In genomic region chr5:115962239-115962564, GRCh38 we compare ENCODE assay signal across 1 cellular context.
TF ChIP-seq lines count a peak whose summit lies in the region.

A gene with protein sequence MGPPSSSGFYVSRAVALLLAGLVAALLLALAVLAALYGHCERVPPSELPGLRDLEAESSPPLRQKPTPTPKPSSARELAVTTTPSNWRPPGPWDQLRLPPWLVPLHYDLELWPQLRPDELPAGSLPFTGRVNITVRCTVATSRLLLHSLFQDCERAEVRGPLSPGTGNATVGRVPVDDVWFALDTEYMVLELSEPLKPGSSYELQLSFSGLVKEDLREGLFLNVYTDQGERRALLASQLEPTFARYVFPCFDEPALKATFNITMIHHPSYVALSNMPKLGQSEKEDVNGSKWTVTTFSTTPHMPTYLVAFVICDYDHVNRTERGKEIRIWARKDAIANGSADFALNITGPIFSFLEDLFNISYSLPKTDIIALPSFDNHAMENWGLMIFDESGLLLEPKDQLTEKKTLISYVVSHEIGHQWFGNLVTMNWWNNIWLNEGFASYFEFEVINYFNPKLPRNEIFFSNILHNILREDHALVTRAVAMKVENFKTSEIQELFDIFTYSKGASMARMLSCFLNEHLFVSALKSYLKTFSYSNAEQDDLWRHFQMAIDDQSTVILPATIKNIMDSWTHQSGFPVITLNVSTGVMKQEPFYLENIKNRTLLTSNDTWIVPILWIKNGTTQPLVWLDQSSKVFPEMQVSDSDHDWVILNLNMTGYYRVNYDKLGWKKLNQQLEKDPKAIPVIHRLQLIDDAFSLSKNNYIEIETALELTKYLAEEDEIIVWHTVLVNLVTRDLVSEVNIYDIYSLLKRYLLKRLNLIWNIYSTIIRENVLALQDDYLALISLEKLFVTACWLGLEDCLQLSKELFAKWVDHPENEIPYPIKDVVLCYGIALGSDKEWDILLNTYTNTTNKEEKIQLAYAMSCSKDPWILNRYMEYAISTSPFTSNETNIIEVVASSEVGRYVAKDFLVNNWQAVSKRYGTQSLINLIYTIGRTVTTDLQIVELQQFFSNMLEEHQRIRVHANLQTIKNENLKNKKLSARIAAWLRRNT (plus strand): TSS chr5:115962475. CDS start chr5:115962618, 143 bp downstream.

TF ChIP-seq in GM23338, 12 proteins besides CTCF, POLR2A, EP300 and RAD21:
- TF ChIP-seq, protein P1, sequence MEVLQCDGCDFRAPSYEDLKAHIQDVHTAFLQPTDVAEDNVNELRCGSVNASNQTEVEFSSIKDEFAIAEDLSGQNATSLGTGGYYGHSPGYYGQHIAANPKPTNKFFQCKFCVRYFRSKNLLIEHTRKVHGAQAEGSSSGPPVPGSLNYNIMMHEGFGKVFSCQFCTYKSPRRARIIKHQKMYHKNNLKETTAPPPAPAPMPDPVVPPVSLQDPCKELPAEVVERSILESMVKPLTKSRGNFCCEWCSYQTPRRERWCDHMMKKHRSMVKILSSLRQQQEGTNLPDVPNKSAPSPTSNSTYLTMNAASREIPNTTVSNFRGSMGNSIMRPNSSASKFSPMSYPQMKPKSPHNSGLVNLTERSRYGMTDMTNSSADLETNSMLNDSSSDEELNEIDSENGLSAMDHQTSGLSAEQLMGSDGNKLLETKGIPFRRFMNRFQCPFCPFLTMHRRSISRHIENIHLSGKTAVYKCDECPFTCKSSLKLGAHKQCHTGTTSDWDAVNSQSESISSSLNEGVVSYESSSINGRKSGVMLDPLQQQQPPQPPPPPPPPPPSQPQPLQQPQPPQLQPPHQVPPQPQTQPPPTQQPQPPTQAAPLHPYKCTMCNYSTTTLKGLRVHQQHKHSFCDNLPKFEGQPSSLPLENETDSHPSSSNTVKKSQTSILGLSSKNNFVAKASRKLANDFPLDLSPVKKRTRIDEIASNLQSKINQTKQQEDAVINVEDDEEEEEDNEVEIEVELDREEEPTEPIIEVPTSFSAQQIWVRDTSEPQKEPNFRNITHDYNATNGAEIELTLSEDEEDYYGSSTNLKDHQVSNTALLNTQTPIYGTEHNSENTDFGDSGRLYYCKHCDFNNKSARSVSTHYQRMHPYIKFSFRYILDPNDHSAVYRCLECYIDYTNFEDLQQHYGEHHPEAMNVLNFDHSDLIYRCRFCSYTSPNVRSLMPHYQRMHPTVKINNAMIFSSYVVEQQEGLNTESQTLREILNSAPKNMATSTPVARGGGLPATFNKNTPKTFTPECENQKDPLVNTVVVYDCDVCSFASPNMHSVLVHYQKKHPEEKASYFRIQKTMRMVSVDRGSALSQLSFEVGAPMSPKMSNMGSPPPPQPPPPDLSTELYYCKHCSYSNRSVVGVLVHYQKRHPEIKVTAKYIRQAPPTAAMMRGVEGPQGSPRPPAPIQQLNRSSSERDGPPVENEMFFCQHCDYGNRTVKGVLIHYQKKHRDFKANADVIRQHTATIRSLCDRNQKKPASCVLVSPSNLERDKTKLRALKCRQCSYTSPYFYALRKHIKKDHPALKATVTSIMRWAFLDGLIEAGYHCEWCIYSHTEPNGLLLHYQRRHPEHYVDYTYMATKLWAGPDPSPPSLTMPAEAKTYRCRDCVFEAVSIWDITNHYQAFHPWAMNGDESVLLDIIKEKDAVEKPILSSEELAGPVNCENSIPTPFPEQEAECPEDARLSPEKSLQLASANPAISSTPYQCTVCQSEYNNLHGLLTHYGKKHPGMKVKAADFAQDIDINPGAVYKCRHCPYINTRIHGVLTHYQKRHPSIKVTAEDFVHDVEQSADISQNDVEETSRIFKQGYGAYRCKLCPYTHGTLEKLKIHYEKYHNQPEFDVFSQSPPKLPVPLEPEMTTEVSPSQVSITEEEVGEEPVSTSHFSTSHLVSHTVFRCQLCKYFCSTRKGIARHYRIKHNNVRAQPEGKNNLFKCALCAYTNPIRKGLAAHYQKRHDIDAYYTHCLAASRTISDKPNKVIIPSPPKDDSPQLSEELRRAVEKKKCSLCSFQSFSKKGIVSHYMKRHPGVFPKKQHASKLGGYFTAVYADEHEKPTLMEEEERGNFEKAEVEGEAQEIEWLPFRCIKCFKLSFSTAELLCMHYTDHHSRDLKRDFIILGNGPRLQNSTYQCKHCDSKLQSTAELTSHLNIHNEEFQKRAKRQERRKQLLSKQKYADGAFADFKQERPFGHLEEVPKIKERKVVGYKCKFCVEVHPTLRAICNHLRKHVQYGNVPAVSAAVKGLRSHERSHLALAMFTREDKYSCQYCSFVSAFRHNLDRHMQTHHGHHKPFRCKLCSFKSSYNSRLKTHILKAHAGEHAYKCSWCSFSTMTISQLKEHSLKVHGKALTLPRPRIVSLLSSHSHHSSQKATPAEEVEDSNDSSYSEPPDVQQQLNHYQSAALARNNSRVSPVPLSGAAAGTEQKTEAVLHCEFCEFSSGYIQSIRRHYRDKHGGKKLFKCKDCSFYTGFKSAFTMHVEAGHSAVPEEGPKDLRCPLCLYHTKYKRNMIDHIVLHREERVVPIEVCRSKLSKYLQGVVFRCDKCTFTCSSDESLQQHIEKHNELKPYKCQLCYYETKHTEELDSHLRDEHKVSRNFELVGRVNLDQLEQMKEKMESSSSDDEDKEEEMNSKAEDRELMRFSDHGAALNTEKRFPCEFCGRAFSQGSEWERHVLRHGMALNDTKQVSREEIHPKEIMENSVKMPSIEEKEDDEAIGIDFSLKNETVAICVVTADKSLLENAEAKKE (CRISPR knock-in tag; IDR thresholded peaks at IDR 0.05), result no peak
- TF ChIP-seq POLR2AphosphoS5 (IDR thresholded peaks at IDR 0.05; ENCODE audit: low read depth) (no peak), ZNF114 (CRISPR knock-in tag; IDR thresholded peaks at IDR 0.05) (no peak), JUNB (IDR thresholded peaks at IDR 0.05; ENCODE audit: unreplicated experiment) (no peak), STAT1 (IDR thresholded peaks at IDR 0.05; ENCODE audit: unreplicated experiment) (no peak)
